In the genomic region with DNA sequence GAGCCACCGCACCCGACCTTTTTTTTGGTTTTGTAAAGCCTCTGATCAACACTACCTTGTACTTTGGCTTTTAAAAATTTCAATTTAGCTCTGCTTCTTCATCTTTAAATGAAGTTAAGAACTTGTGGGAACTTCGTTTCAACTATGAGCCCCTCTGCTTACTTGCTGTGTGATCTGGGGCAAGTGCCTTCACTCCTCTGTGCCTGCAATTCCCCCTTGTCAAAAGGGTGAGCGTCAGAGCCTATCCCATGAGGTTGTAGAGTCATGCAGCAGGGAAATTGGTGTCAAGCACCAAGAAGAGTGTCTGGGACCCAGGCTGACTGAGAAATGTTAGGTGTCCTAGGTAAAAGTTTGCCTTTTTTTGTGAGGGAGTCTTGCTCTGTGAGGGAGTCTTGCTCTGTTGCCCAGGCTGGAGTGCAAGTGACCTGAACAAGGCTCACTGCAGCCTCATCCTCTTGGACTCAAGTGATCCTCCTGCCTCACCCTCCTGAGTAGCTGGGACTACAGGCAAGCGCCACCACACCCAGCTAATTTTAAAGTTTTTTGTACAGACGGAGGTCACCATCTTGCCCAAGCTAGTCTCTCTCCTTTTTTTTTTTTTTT, we compare ENCODE assay signal across 14 cellular contexts. TPM values are rescaled to one million over a fixed set of nuclear protein-coding genes. Genes with fewer than 3 reads are reported as not detected.
DNase-seq lines count a peak whose midpoint lies in the region; ATAC-seq and TF ChIP-seq lines count a peak whose summit lies in the region.
"Had no signal": no experiment of that assay in that cellular context is flagged by ENCODE, and none has a peak within 500 bp of the region (broad histone marks: within the 10 kb centered on the region; RNA-seq: fewer than 3 reads in every experiment).

No MANE protein-coding gene starts in this region.

- peak overlapping the region; percentile 45 for H3K27ac ChIP-seq in RWPE2 (ENCODE audit: poor library complexity, severe bottlenecking)
- no peak overlapping the region for H3K27ac ChIP-seq in endodermal cell (ENCODE audit: low read depth, low read length)

- 95 to 98% methylated on average over 5 to 6 of the region's 6 CpGs for WGBS in endodermal cell (ENCODE audit: insufficient coverage in 1 of 2, insufficient read length in 1 of 2), 2 experiments

- H3K9me3 Mint-ChIP-seq in activated T-cell treated with anti-CD3 and anti-CD28 coated beads, Interleukin-2, amount 50 U/mL, for 24 hours = no peaks in the 10 kb centered on the region
- no peaks in the 10 kb centered on the region for H3K9me3 Mint-ChIP-seq in endodermal cell
- H3K9me3 Mint-ChIP-seq in stimulated activated naive B cell treated with anti-CD40 and anti-IgM and Interleukin-4, amounts not matched to agents 10 μg/mL and 1 μg/mL and 100 μg/mL, for 72 hours = no peaks in the 10 kb centered on the region

- H3K4me3 ChIP-seq in RWPE2 (ENCODE audit: severe bottlenecking) (no peak overlapping the region), endodermal cell (ENCODE audit: low read length) (no peak overlapping the region)

- no peaks in the 10 kb centered on the region for H3K27me3 ChIP-seq in RWPE2 (ENCODE audit: insufficient read depth, poor library complexity, severe bottlenecking)
- H3K27me3 ChIP-seq in endodermal cell (ENCODE audit: control insufficient read depth, insufficient read depth, low read length, poor library complexity, severe bottlenecking) = no peaks in the 10 kb centered on the region
- H3K27me3 ChIP-seq: heart right ventricle had no signal

- H3K36me3 ChIP-seq in RWPE2 (ENCODE audit: low read depth) = peaks cover 68% of the 10 kb centered on the region
- peaks cover 65% of the 10 kb centered on the region for H3K36me3 ChIP-seq in endodermal cell (ENCODE audit: control insufficient read depth, insufficient read depth, low read length)

- no peak overlapping the region for H3K9ac ChIP-seq in endodermal cell (ENCODE audit: extremely low read depth, low read length, poor library complexity, severe bottlenecking)

- H3K36me3 Mint-ChIP-seq in activated T-cell treated with anti-CD3 and anti-CD28 coated beads, Interleukin-2, amount 50 U/mL, for 24 hours (ENCODE audit: low read depth) = peaks cover 60% of the 10 kb centered on the region
- H3K36me3 Mint-ChIP-seq in endodermal cell (ENCODE audit: low read depth) = peaks cover 41% of the 10 kb centered on the region
- peaks cover 48 to 70% of the 10 kb centered on the region in 2 donors for H3K36me3 Mint-ChIP-seq in stimulated activated naive B cell treated with anti-CD40 and anti-IgM and Interleukin-4, amounts not matched to agents 10 μg/mL and 1 μg/mL and 100 μg/mL, for 72 hours

- TF ChIP-seq CTCF in RWPE2 (IDR thresholded peaks at IDR 0.05; ENCODE audit: poor library complexity, severe bottlenecking) (no peak), endodermal cell (conservative IDR thresholded peaks at IDR 0.05) (no peak), omental fat pad (IDR thresholded peaks at IDR 0.05) (no peak)

- H3K27ac Mint-ChIP-seq in activated T-cell treated with anti-CD3 and anti-CD28 coated beads, Interleukin-2, amount 50 U/mL, for 24 hours = peak overlapping the region; percentile 94
- peak overlapping the region; percentile 35 for H3K27ac Mint-ChIP-seq in endodermal cell
- peak overlapping the region; percentile 98 for H3K27ac Mint-ChIP-seq in stimulated activated naive B cell treated with anti-CD40 and anti-IgM and Interleukin-4, amounts not matched to agents 10 μg/mL and 1 μg/mL and 100 μg/mL, for 72 hours

- H3K27me3 Mint-ChIP-seq in activated T-cell treated with anti-CD3 and anti-CD28 coated beads, Interleukin-2, amount 50 U/mL, for 24 hours = no peaks in the 10 kb centered on the region
- no peaks in the 10 kb centered on the region for H3K27me3 Mint-ChIP-seq in endodermal cell (ENCODE audit: insufficient read depth)
- no peaks in the 10 kb centered on the region for H3K27me3 Mint-ChIP-seq in stimulated activated naive B cell treated with anti-CD40 and anti-IgM and Interleukin-4, amounts not matched to agents 10 μg/mL and 1 μg/mL and 100 μg/mL, for 72 hours

- H3K4me1 Mint-ChIP-seq in activated T-cell treated with anti-CD3 and anti-CD28 coated beads, Interleukin-2, amount 50 U/mL, for 24 hours (ENCODE audit: low read depth) = peaks cover 66% of the 10 kb centered on the region
- H3K4me1 Mint-ChIP-seq in endodermal cell = peaks cover 11% of the 10 kb centered on the region
- H3K4me1 Mint-ChIP-seq in stimulated activated naive B cell treated with anti-CD40 and anti-IgM and Interleukin-4, amounts not matched to agents 10 μg/mL and 1 μg/mL and 100 μg/mL, for 72 hours = peaks cover 60 to 80% of the 10 kb centered on the region in 2 donors

- H3K4me1 ChIP-seq in RWPE2 (ENCODE audit: insufficient read depth, poor library complexity, severe bottlenecking) (peaks cover 17% of the 10 kb centered on the region), endodermal cell (ENCODE audit: control insufficient read depth, insufficient read depth, low read length) (peaks cover 5% of the 10 kb centered on the region)

- H3K9me3 ChIP-seq in RWPE2 (ENCODE audit: severe bottlenecking) (no peaks in the 10 kb centered on the region), endodermal cell (ENCODE audit: control insufficient read depth, low read length) (no peaks in the 10 kb centered on the region)
- H3K9me3 ChIP-seq: heart right ventricle had no signal

- no peak for ATAC-seq in RWPE2 (ENCODE audit: low read depth)
- no peak for ATAC-seq in stimulated activated naive B cell treated with anti-CD40 and anti-IgM and Interleukin-4, amounts not matched to agents 10 μg/mL and 1 μg/mL and 100 μg/mL, for 72 hours (replicated peaks)
- no peak for ATAC-seq in GM18498 (IDR thresholded peaks at IDR 0.05; ENCODE audit: unreplicated experiment)
- ATAC-seq in omental fat pad (ENCODE audit: low FRiP score) = no peak
- ATAC-seq: heart right ventricle had no signal

- peak overlapping the region; percentile 18 for H3K4me3 Mint-ChIP-seq in activated T-cell treated with anti-CD3 and anti-CD28 coated beads, Interleukin-2, amount 50 U/mL, for 24 hours
- no peak overlapping the region for H3K4me3 Mint-ChIP-seq in endodermal cell
- peak overlapping the region in 1 of 2 donors; percentile 39 for H3K4me3 Mint-ChIP-seq in stimulated activated naive B cell treated with anti-CD40 and anti-IgM and Interleukin-4, amounts not matched to agents 10 μg/mL and 1 μg/mL and 100 μg/mL, for 72 hours

- no peak for DNase-seq in activated T-cell treated with anti-CD3 and anti-CD28 coated beads, Interleukin-2, amount 50 U/mL, for 24 hours
- no peak for DNase-seq in activated T-cell treated with anti-CD3 and anti-CD28 coated beads, Interleukin-2, amount 50 U/mL, for 48 hours
- DNase-seq in RWPE2 (ENCODE audit: low spot score) = no peak
- no peak for DNase-seq in endodermal cell
- DNase-seq in stimulated activated naive B cell treated with anti-CD40 and anti-IgM and Interleukin-4, amounts not matched to agents 10 μg/mL and 1 μg/mL and 100 μg/mL, for 72 hours = no peak
- no peak for DNase-seq in NOMO-1 (lab: John Stamatoyannopoulos, UW; ENCODE audit: unreplicated experiment in 2 of 2)
- DNase-seq in omental fat pad (ENCODE audit: low spot score) = no peak
- DNase-seq: activated CD4-positive, alpha-beta T cell treated with anti-CD3 and anti-CD28 coated beads for 4 hours; caudate nucleus; erythroblast; heart right ventricle; NCI-H1092 treated with DMSO at 0.1 percent for 48 hours; OCI-M1 had no signal

RNA-seq across cellular contexts. Expression of a gene that starts 5.7 kb away (rescaled TPM):
- total RNA-seq in endodermal cell = 100 to 1,000 TPM; 134 to 144 TPM
- 54.2 TPM for polyA plus RNA-seq in endodermal cell (2013, experiment 1 of 2)
- 55.2 TPM for polyA plus RNA-seq in endodermal cell (2013, experiment 2 of 2)
- total RNA-seq in omental fat pad = 100 to 1,000 TPM in 1 of 4 donors, 10 to 100 TPM in 3; 47.0 to 132 (median 68.7) TPM

RNA-seq across cellular contexts. Expression of a gene that starts 14.7 kb away (rescaled TPM):
- total RNA-seq in endodermal cell (1 to 10 TPM; 3.2 to 3.5 TPM), omental fat pad (1 to 10 TPM; 1.9 to 3.8 (median 2.9) TPM)
- 2.6 TPM for polyA plus RNA-seq in endodermal cell (2013, experiment 1 of 2)
- polyA plus RNA-seq in endodermal cell (2013, experiment 2 of 2) = 1.9 TPM

RNA-seq across cellular contexts. Expression of a gene that starts 16.1 kb away (rescaled TPM):
- 10 to 100 TPM; 15.7 to 18.5 TPM for total RNA-seq in endodermal cell
- polyA plus RNA-seq in endodermal cell (2013, experiment 1 of 2) = 23.8 TPM
- polyA plus RNA-seq in endodermal cell (2013, experiment 2 of 2) = 25.9 TPM
- 1 to 10 TPM; 3.8 to 9.4 (median 7.0) TPM for total RNA-seq in omental fat pad

RNA-seq across cellular contexts. Expression of a gene that starts 45.2 kb away (rescaled TPM):
- total RNA-seq in endodermal cell (1 to 10 TPM; 1.6 to 3.0 TPM), omental fat pad (100 to 1,000 TPM; 306 to 713 (median 395) TPM)
- polyA plus RNA-seq in endodermal cell (2013, experiment 1 of 2) = 1.6 TPM
- polyA plus RNA-seq in endodermal cell (2013, experiment 2 of 2) = 1.4 TPM

Comparison
In these comparisons a context has a peak if more than half of its experiments do, and no peak if none do; other contexts are left out.
1. H3K27ac Mint-ChIP-seq: peak in every context shown above with its lines; median percentile 98 in stimulated activated naive B cell treated with anti-CD40 and anti-IgM and Interleukin-4, amounts not matched to agents 10 μg/mL and 1 μg/mL and 100 μg/mL, for 72 hours; 94 in activated T-cell treated with anti-CD3 and anti-CD28 coated beads, Interleukin-2, amount 50 U/mL, for 24 hours; 35 in endodermal cell.